In genomic region chr17:4189280-4189679, GRCh38 we compare ENCODE assay signal across 19 cellular contexts. TPM values are rescaled to one million over a fixed set of nuclear protein-coding genes. Genes with fewer than 3 reads are reported as not detected.
A peak's percentile ranks its signal among the peaks of the same experiment; 100 is the strongest.
DNase-seq lines count a peak whose midpoint lies in the region; ATAC-seq and TF ChIP-seq lines count a peak whose summit lies in the region.
"Had no signal": no experiment of that assay in that cellular context is flagged by ENCODE, and none has a peak within 500 bp of the region (broad histone marks: within the 10 kb centered on the region; RNA-seq: fewer than 3 reads in every experiment).

No MANE protein-coding gene starts in this region.

- peak overlapping the region; percentile 54 for H3K4me3 Mint-ChIP-seq in CD4-positive, alpha-beta T cell
- H3K4me3 Mint-ChIP-seq: activated B cell treated with CpG ODN at 0.5 μM for 24 hours had no signal

- TF ChIP-seq CTCF in CD4-positive, alpha-beta T cell (IDR thresholded peaks at IDR 0.05): no peak
- no peak for TF ChIP-seq CTCF in Loucy (conservative IDR thresholded peaks at IDR 0.05; ENCODE audit: low read length)

- no peak overlapping the region for H2BK15ac ChIP-seq in neuronal stem cell (ENCODE audit: low read length)

- H3K9ac ChIP-seq in Loucy (ENCODE audit: low read depth, low read length, poor library complexity, severe bottlenecking) (peak overlapping the region; percentile 75), neuronal stem cell (ENCODE audit: low read depth, low read length, poor library complexity) (peak overlapping the region; percentile 21)

- no peaks in the 10 kb centered on the region for H3K9me3 ChIP-seq in CD4-positive, alpha-beta T cell (ENCODE audit: control insufficient read depth, low read length)
- H3K9me3 ChIP-seq in Loucy (ENCODE audit: insufficient read depth, low read depth, low read length): no peaks in the 10 kb centered on the region
- H3K9me3 ChIP-seq in neuronal stem cell (replicated peaks in 1 of 2; ENCODE audit: control insufficient read depth in 2 of 2, insufficient read depth in 1 of 2, low read depth in 1 of 2, low read length in 2 of 2): no peaks in the 10 kb centered on the region
- H3K9me3 ChIP-seq: body of pancreas, SJSA1 had no signal

- peak overlapping the region; percentile 74 for H3K4me2 ChIP-seq in Loucy (ENCODE audit: low read depth, low read length, poor library complexity, severe bottlenecking)
- no peak overlapping the region for H3K4me2 ChIP-seq in neuronal stem cell (ENCODE audit: insufficient read depth, low read length, poor library complexity, severe bottlenecking)

- intact Hi-C loops in CD4-positive, alpha-beta T cell (cut with DNase I, micrococcal nuclease): no loop called here

- WGBS in neuronal stem cell (ENCODE audit: extremely low coverage in 2 of 2, insufficient read length in 2 of 2, insufficient replicate concordance in 1 of 2), 2 donors: no CpG with 5 or more reads among the region's 10 CpGs

- H3K36me3 ChIP-seq in Loucy (ENCODE audit: insufficient read depth, low read length) (peaks cover 49% of the 10 kb centered on the region; the same call in 1 of the 2 replicates), neuronal stem cell (replicated peaks in 1 of 2; ENCODE audit: control insufficient read depth in 2 of 2, insufficient read depth in 2 of 2, low read length in 2 of 2) (peaks cover 29 to 80% of the 10 kb centered on the region in 2 donors)

- no peaks in the 10 kb centered on the region for H3K79me1 ChIP-seq in neuronal stem cell (ENCODE audit: low read depth, low read length)

- no peak overlapping the region for H4K91ac ChIP-seq in neuronal stem cell (ENCODE audit: low read depth, low read length, poor library complexity)

- no peak overlapping the region for H3K4ac ChIP-seq in neuronal stem cell (ENCODE audit: low read length)

- no peaks in the 10 kb centered on the region for H3K27me3 Mint-ChIP-seq in CD4-positive, alpha-beta T cell
- H3K27me3 Mint-ChIP-seq: activated B cell treated with CpG ODN at 0.5 μM for 24 hours, progenitor cell of endocrine pancreas had no signal

- H3K23ac ChIP-seq in neuronal stem cell (ENCODE audit: low read depth, low read length, poor library complexity): no peak overlapping the region

- no peaks in the 10 kb centered on the region for H3K9me2 ChIP-seq in Loucy (replicated peaks; ENCODE audit: low read depth, low read length)

- H2AK5ac ChIP-seq in neuronal stem cell (ENCODE audit: low read depth, low read length): no peak overlapping the region

- no peaks in the 10 kb centered on the region for H3K27me3 ChIP-seq in CD4-positive, alpha-beta T cell (ENCODE audit: control insufficient read depth, insufficient read depth, low read length)
- H3K27me3 ChIP-seq in Loucy (ENCODE audit: insufficient read depth, low read length, poor library complexity, severe bottlenecking): no peaks in the 10 kb centered on the region
- no peaks in the 10 kb centered on the region for H3K27me3 ChIP-seq in neuronal stem cell (ENCODE audit: control insufficient read depth in 3 of 3, insufficient read depth in 3 of 3, low read depth in 1 of 3, low read length in 3 of 3)
- H3K27me3 ChIP-seq: body of pancreas, SJSA1 had no signal

- ATAC-seq in CD4-positive, alpha-beta T cell (ENCODE audit: poor library complexity): peak; percentile 75
- ATAC-seq in HG02571 (IDR thresholded peaks at IDR 0.05; ENCODE audit: unreplicated experiment) (no peak), GM21515 (IDR thresholded peaks at IDR 0.05; ENCODE audit: unreplicated experiment) (no peak)
- ATAC-seq: body of pancreas, Panc1 had no signal

- no peak overlapping the region for H3K14ac ChIP-seq in neuronal stem cell (ENCODE audit: low read length)

- H2BK12ac ChIP-seq in neuronal stem cell (ENCODE audit: low read length): no peak overlapping the region

- H2BK120ac ChIP-seq in neuronal stem cell (ENCODE audit: low read depth, low read length): no peak overlapping the region

- peak overlapping the region; percentile 56 for H3K27ac ChIP-seq in CD4-positive, alpha-beta T cell (ENCODE audit: low read depth, low read length)
- no peak overlapping the region for H3K27ac ChIP-seq in neuronal stem cell (replicated peaks; ENCODE audit: low read length)
- H3K27ac ChIP-seq: body of pancreas, SJSA1 had no signal

- H2BK5ac ChIP-seq in neuronal stem cell (ENCODE audit: low read length): no peak overlapping the region

- H3K27ac Mint-ChIP-seq in CD4-positive, alpha-beta T cell: peak overlapping the region; percentile 86
- H3K27ac Mint-ChIP-seq: activated B cell treated with CpG ODN at 0.5 μM for 24 hours, progenitor cell of endocrine pancreas had no signal

- H3K36me3 Mint-ChIP-seq in CD4-positive, alpha-beta T cell (ENCODE audit: low read depth): peaks cover 64% of the 10 kb centered on the region

- no peak overlapping the region for H3K18ac ChIP-seq in neuronal stem cell (ENCODE audit: low read length)

- H2AFZ ChIP-seq in Loucy (ENCODE audit: low read length) (no peak overlapping the region; the same call in 1 of the 2 replicates), neuronal stem cell (ENCODE audit: low read length) (no peak overlapping the region)

- CTCF ChIA-PET in CD4-positive, alpha-beta T cell (lab: Charles Lee): no interaction called here

- no peaks in the 10 kb centered on the region; the same call in 1 of the 2 replicates for H3F3A ChIP-seq in Loucy (ENCODE audit: low read depth)

- peaks cover 40% of the 10 kb centered on the region for H3K4me1 ChIP-seq in Loucy (ENCODE audit: insufficient read depth, low read length, poor library complexity, severe bottlenecking)
- no peaks in the 10 kb centered on the region for H3K4me1 ChIP-seq in neuronal stem cell (ENCODE audit: control insufficient read depth in 2 of 2, insufficient read depth in 1 of 2, low read depth in 1 of 2, low read length in 2 of 2)
- H3K4me1 ChIP-seq: body of pancreas, SJSA1 had no signal

- DNase-seq in CD4-positive, alpha-beta T cell: peak in 2 of 10 experiments; percentile 5 to 22
- peak; percentile 17 for DNase-seq in central memory CD4-positive, alpha-beta T cell
- DNase-seq in neuronal stem cell (ENCODE audit: low spot score) (no peak), NCI-H82 treated with DMSO at 0.1 percent for 48 hours (lab: John Stamatoyannopoulos, UW; ENCODE audit: unreplicated experiment) (no peak)
- DNase-seq: activated B cell treated with CpG ODN at 0.5 μM for 24 hours; activated gamma-delta T cell; body of pancreas; hypothalamus; KG1; NCI-H1048; NCI-H2029; NCI-H446; stimulated activated CD4-positive, alpha-beta T cell treated with anti-CD3 and anti-CD28 coated beads, Interleukin-4, amount 100 ng/mL, for 1 hour had no signal

- no peaks in the 10 kb centered on the region for H3K9me3 Mint-ChIP-seq in CD4-positive, alpha-beta T cell
- H3K9me3 Mint-ChIP-seq: activated B cell treated with CpG ODN at 0.5 μM for 24 hours had no signal

- H4K20me1 ChIP-seq in Loucy (ENCODE audit: insufficient read depth, low read length, poor library complexity, severe bottlenecking): no peaks in the 10 kb centered on the region

- H3K4me1 Mint-ChIP-seq in CD4-positive, alpha-beta T cell (ENCODE audit: low read depth): peaks cover 11% of the 10 kb centered on the region
- H3K4me1 Mint-ChIP-seq: activated B cell treated with CpG ODN at 0.5 μM for 24 hours had no signal

- H3K4me3 ChIP-seq in Loucy (ENCODE audit: low read length, poor library complexity, severe bottlenecking) (peak overlapping the region; percentile 59), neuronal stem cell (ENCODE audit: low read length in 2 of 2) (no peak overlapping the region)
- H3K4me3 ChIP-seq: body of pancreas, SJSA1 had no signal

- POLR2A ChIA-PET in CD4-positive, alpha-beta T cell (lab: Charles Lee): interaction anchor here (0.6 to 1.1 kb wide), 3 partner anchors 13 to 227 kb away, joined by 3 to 4 read pairs (median 3); no protein-coding TSS in a partner anchor

- H3K79me2 ChIP-seq in Loucy (ENCODE audit: insufficient read depth, low read length): peaks cover 4% of the 10 kb centered on the region; the same call in 1 of the 2 replicates

- H4K8ac ChIP-seq in neuronal stem cell (ENCODE audit: low read depth, low read length): no peak overlapping the region

RNA-seq across cellular contexts. Expression of gene CYB5D2, which starts 46.3 kb away (rescaled TPM):
- 1 to 10 TPM; 3.9 to 4.4 TPM for total RNA-seq in CD4-positive, alpha-beta T cell
- 9.0 TPM for polyA plus RNA-seq in neuronal stem cell (2013, experiment 1 of 2)
- polyA plus RNA-seq in neuronal stem cell (2013, experiment 2 of 2): 8.8 TPM

RNA-seq across cellular contexts. Expression of gene ZZEF1, which starts 46.5 kb away (rescaled TPM):
- total RNA-seq in CD4-positive, alpha-beta T cell: 10 to 100 TPM; 83.1 to 85.0 TPM
- polyA plus RNA-seq in neuronal stem cell (2013, experiment 1 of 2): 4.7 TPM
- polyA plus RNA-seq in neuronal stem cell (2013, experiment 2 of 2): 4.5 TPM
